ENCODE assay signal across 17 cellular contexts in genomic region chr9:35515766-35516165, GRCh38. TPM values are rescaled to one million over a fixed set of nuclear protein-coding genes. Genes with fewer than 3 reads are reported as not detected.
DNase-seq lines count a peak whose midpoint lies in the region; ATAC-seq and TF ChIP-seq lines count a peak whose summit lies in the region.
"Had no signal": no experiment of that assay in that cellular context is flagged by ENCODE, and none has a peak within 500 bp of the region (broad histone marks: within the 10 kb centered on the region; RNA-seq: fewer than 3 reads in every experiment).

No MANE protein-coding gene starts in this region.

- H3K4me1 ChIP-seq in Caco-2 (peaks cover 74% of the 10 kb centered on the region), adipocyte (ENCODE audit: control insufficient read depth, insufficient read depth, low read length) (peaks cover 68% of the 10 kb centered on the region), fibroblast of lung (ENCODE audit: control insufficient read depth, extremely low read depth, insufficient read depth, low read length) (peaks cover 50% of the 10 kb centered on the region)

- H3K79me2 ChIP-seq in fibroblast of lung (ENCODE audit: control insufficient read depth, insufficient read depth, low read length): peaks cover 48% of the 10 kb centered on the region

- no peaks in the 10 kb centered on the region for H3K9me3 Mint-ChIP-seq in Caco-2 (ENCODE audit: unreplicated experiment)
- no peaks in the 10 kb centered on the region for H3K9me3 Mint-ChIP-seq in progenitor cell of endocrine pancreas (ENCODE audit: low read depth)
- H3K9me3 Mint-ChIP-seq: activated naive CD4-positive, alpha-beta T cell treated with anti-CD3 and anti-CD28 coated beads, Interleukin-2, amount 50 U/mL, for 24 hours; neural progenitor cell had no signal

- H3K27ac ChIP-seq in fibroblast of lung (ENCODE audit: insufficient read depth, low read length): peak overlapping the region; percentile 88
- H3K27ac ChIP-seq: neural progenitor cell had no signal

- H3K36me3 ChIP-seq in Caco-2 (ENCODE audit: control insufficient read depth, insufficient read depth, low read length) (no peaks in the 10 kb centered on the region), adipocyte (ENCODE audit: control insufficient read depth, insufficient read depth, low read length, severe bottlenecking) (no peaks in the 10 kb centered on the region), fibroblast of lung (ENCODE audit: control insufficient read depth, insufficient read depth, low read length) (no peaks in the 10 kb centered on the region)
- H3K36me3 ChIP-seq: neural progenitor cell, uterus had no signal

- H3K36me3 Mint-ChIP-seq in Caco-2 (ENCODE audit: insufficient read depth, unreplicated experiment) (peaks cover 6% of the 10 kb centered on the region), progenitor cell of endocrine pancreas (ENCODE audit: insufficient read depth) (no peaks in the 10 kb centered on the region)
- H3K36me3 Mint-ChIP-seq: activated naive CD4-positive, alpha-beta T cell treated with anti-CD3 and anti-CD28 coated beads, Interleukin-2, amount 50 U/mL, for 24 hours; neural progenitor cell had no signal

- DNase-seq in Caco-2 (peak in 1 of 2 experiments; percentile 47), adipocyte (ENCODE audit: low read depth) (no peak), fibroblast of lung (ENCODE audit: low read depth in 2 of 2) (peak in 1 of 2 donors; percentile 44), progenitor cell of endocrine pancreas (ENCODE audit: low spot score, unreplicated experiment) (no peak), NCI-H748 treated with DMSO at 0.1 percent for 48 hours (lab: John Stamatoyannopoulos, UW) (no peak), DMS153 treated with DMSO at 0.1 percent for 48 hours (lab: John Stamatoyannopoulos, UW; ENCODE audit: unreplicated experiment) (no peak)
- no peak for DNase-seq in activated CD8-positive, alpha-beta memory T cell treated with anti-CD3 and anti-CD28 coated beads, Interleukin-2, amount 50 U/mL, for 4 hours
- DNase-seq: glutamatergic neuron; left colon; NCI-H1694 treated with DMSO at 0.1 percent for 48 hours; NCI-H526 treated with DMSO at 0.1 percent for 48 hours; Right ventricle myocardium superior; stimulated activated CD4-positive, alpha-beta T cell treated with anti-CD3 and anti-CD28 coated beads, Interleukin-15, amount 100 ng/mL, for 24 hours; uterus had no signal

- no peaks in the 10 kb centered on the region for H3K9me3 ChIP-seq in Caco-2
- H3K9me3 ChIP-seq in adipocyte (ENCODE audit: control insufficient read depth, low read length): no peaks in the 10 kb centered on the region
- H3K9me3 ChIP-seq in fibroblast of lung (ENCODE audit: control insufficient read depth, insufficient read depth, low read depth, low read length): no peaks in the 10 kb centered on the region
- H3K9me3 ChIP-seq: uterus had no signal

- no TSS peak for BruUV-seq in Caco-2 (replicated peaks; lab: Mats Ljungman, UMichigan)

- peaks cover 63% of the 10 kb centered on the region for H3K4me1 Mint-ChIP-seq in Caco-2 (ENCODE audit: low read depth, unreplicated experiment)
- H3K4me1 Mint-ChIP-seq in progenitor cell of endocrine pancreas (ENCODE audit: low read depth): peaks cover 39% of the 10 kb centered on the region
- H3K4me1 Mint-ChIP-seq: activated naive CD4-positive, alpha-beta T cell treated with anti-CD3 and anti-CD28 coated beads, Interleukin-2, amount 50 U/mL, for 24 hours had no signal

- no peak for TF ChIP-seq CTCF in Caco-2 (IDR thresholded peaks at IDR 0.05; ENCODE audit: insufficient read depth in 1 of 2, low read depth in 1 of 2, low read length in 1 of 2, severe bottlenecking in 1 of 2, unreplicated experiment in 1 of 2)
- TF ChIP-seq CTCF in fibroblast of lung (conservative IDR thresholded peaks at IDR 0.05 in 1 of 2, IDR thresholded peaks at IDR 0.05 in 1 of 2; ENCODE audit: low read depth in 1 of 2, low read length in 2 of 2): no peak
- TF ChIP-seq CTCF in progenitor cell of endocrine pancreas (IDR thresholded peaks at IDR 0.05; ENCODE audit: unreplicated experiment): no peak

- no peak for ATAC-seq in HG03045 (IDR thresholded peaks at IDR 0.05; ENCODE audit: unreplicated experiment)
- ATAC-seq: left colon had no signal

- no peaks in the 10 kb centered on the region for H3K27me3 ChIP-seq in Caco-2 (replicated peaks; ENCODE audit: control insufficient read depth, insufficient read depth, low read length)
- H3K27me3 ChIP-seq in adipocyte (replicated peaks; ENCODE audit: control insufficient read depth, insufficient read depth, low read length): no peaks in the 10 kb centered on the region
- H3K27me3 ChIP-seq in fibroblast of lung (ENCODE audit: control insufficient read depth, insufficient read depth, low read length): no peaks in the 10 kb centered on the region
- H3K27me3 ChIP-seq: neural progenitor cell, uterus had no signal

- H3K27ac Mint-ChIP-seq in Caco-2 (ENCODE audit: unreplicated experiment) (peak overlapping the region; percentile 81), progenitor cell of endocrine pancreas (peak overlapping the region; percentile 95)
- H3K27ac Mint-ChIP-seq: activated naive CD4-positive, alpha-beta T cell treated with anti-CD3 and anti-CD28 coated beads, Interleukin-2, amount 50 U/mL, for 24 hours had no signal

- intact Hi-C loops in Caco-2 (cut with micrococcal nuclease; ENCODE audit: unreplicated experiment): no loop called here

- CTCF ChIA-PET in Caco-2 (lab: Charles Lee): interaction anchor here (0.7 to 1.8 kb wide), 3 partner anchors 38 to 423 kb away, joined by 3 to 7 read pairs (median 7); no protein-coding TSS in a partner anchor

- H3K27me3 Mint-ChIP-seq in Caco-2 (ENCODE audit: insufficient read depth, unreplicated experiment) (no peaks in the 10 kb centered on the region), progenitor cell of endocrine pancreas (no peaks in the 10 kb centered on the region)
- H3K27me3 Mint-ChIP-seq: activated naive CD4-positive, alpha-beta T cell treated with anti-CD3 and anti-CD28 coated beads, Interleukin-2, amount 50 U/mL, for 24 hours had no signal

- peak overlapping the region; percentile 75 for H3K4me2 ChIP-seq in fibroblast of lung (ENCODE audit: extremely low read depth, insufficient read depth, low read length)
- H3K4me2 ChIP-seq: neural progenitor cell had no signal

- no peak overlapping the region for H2AFZ ChIP-seq in fibroblast of lung (ENCODE audit: low read length)
- H2AFZ ChIP-seq: neural progenitor cell had no signal

- H3K4me3 ChIP-seq in Caco-2 (ENCODE audit: low read depth, low read length) (no peak overlapping the region), adipocyte (ENCODE audit: low read length) (peak overlapping the region; percentile 36), fibroblast of lung (replicated peaks in 1 of 4; ENCODE audit: control extremely low read depth in 1 of 4, insufficient read depth in 1 of 4, low read depth in 3 of 4, low read length in 4 of 4) (no peak overlapping the region)
- H3K4me3 ChIP-seq: neural progenitor cell, uterus had no signal

- no peaks in the 10 kb centered on the region for H4K20me1 ChIP-seq in fibroblast of lung (ENCODE audit: control insufficient read depth, extremely low read depth, insufficient read depth, low read length)

- POLR2A ChIA-PET in Caco-2 (lab: Charles Lee): no interaction called here

- H3K4me3 Mint-ChIP-seq in Caco-2 (ENCODE audit: unreplicated experiment): no peak overlapping the region
- H3K4me3 Mint-ChIP-seq in progenitor cell of endocrine pancreas (ENCODE audit: low read depth): no peak overlapping the region
- H3K4me3 Mint-ChIP-seq: activated naive CD4-positive, alpha-beta T cell treated with anti-CD3 and anti-CD28 coated beads, Interleukin-2, amount 50 U/mL, for 24 hours; neural progenitor cell had no signal

- H3K9ac ChIP-seq in adipocyte (ENCODE audit: low read length) (peak overlapping the region; percentile 83), fibroblast of lung (ENCODE audit: insufficient read depth, low read length) (no peak overlapping the region)
- H3K9ac ChIP-seq: neural progenitor cell had no signal

RNA-seq across cellular contexts. Expression of gene RUSC2, which starts 25.9 kb away (rescaled TPM):
- 13.0 and 13.5 TPM in 2 replicates for total RNA-seq in Caco-2 (2022)
- total RNA-seq in fibroblast of lung: 10.0 and 15.5 TPM in 2 replicates
- 14.2 and 14.8 TPM in 2 replicates for polyA plus RNA-seq in fibroblast of lung
- polyA plus RNA-seq in fibroblast of lung (2012): 16.0 and 18.2 TPM in 2 replicates
- 96.8 and 109 TPM in 2 replicates for polyA minus RNA-seq in fibroblast of lung (ENCODE audit: low replicate concordance)
- 17.9 and 20.8 TPM in 2 replicates for total RNA-seq in progenitor cell of endocrine pancreas
